Comparison of ENCODE assay signal across 8 cellular contexts in the genomic region with DNA sequence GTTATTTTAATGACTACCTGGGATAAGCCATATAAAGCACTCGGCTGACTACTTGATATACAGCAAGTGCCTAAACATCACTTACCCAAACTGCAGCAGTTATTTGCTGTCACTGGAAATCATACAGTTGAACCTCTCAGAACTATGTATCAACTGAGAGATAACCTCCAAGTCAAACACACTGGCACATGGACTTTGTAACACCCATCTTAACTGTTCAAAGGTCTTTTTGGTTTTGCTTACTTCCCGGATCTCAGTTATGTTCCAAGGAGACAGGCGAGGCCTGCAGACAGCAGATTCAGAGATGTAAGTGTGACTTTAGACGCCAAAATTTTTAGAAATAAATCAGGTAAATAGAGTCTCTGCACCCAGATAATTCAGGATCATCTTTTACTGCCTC. TPM values are rescaled to one million over a fixed set of nuclear protein-coding genes. Genes with fewer than 3 reads are reported as not detected.
DNase-seq lines count a peak whose midpoint lies in the region; ATAC-seq and TF ChIP-seq lines count a peak whose summit lies in the region.

No MANE protein-coding gene starts in this region.

- H3K79me2 ChIP-seq in HCT116 (ENCODE audit: insufficient read depth, low read length) = peaks cover 66% of the 10 kb centered on the region

- TF ChIP-seq CTCF in HCT116 (IDR thresholded peaks at IDR 0.05 in 2 of 3, conservative IDR thresholded peaks at IDR 0.05 in 1 of 3; ENCODE audit: borderline replicate concordance in 1 of 3, insufficient read depth in 1 of 3, low read depth in 2 of 3, low read length in 2 of 3) = no peak
- TF ChIP-seq CTCF in foreskin fibroblast (IDR thresholded peaks at IDR 0.05; ENCODE audit: low read depth, low read length) = no peak
- no peak for TF ChIP-seq CTCF in GM20000 (IDR thresholded peaks at IDR 0.05; ENCODE audit: extremely low read depth, missing control alignments)

- no peaks in the 10 kb centered on the region for H3K36me3 Mint-ChIP-seq in T-helper 17 cell (ENCODE audit: low read depth)

- CTCF ChIA-PET in HCT116 (lab: Charles Lee) = no interaction called here

- POLR2A ChIA-PET in HCT116 (lab: Charles Lee) = no interaction called here

- H3K4me3 Mint-ChIP-seq in T-helper 17 cell = peak overlapping the region; percentile 95

- H3K27ac Mint-ChIP-seq in T-helper 17 cell = peak overlapping the region; percentile 81

- TSS peak; percentile 64 for BruUV-seq in HCT116 (replicated peaks; lab: Mats Ljungman, UMichigan)

- no peaks in the 10 kb centered on the region for H3K27me3 Mint-ChIP-seq in T-helper 17 cell

- peak overlapping the region; percentile 76 to 96 for H3K4me3 ChIP-seq in HCT116 (replicated peaks in 1 of 2; ENCODE audit: low read depth in 1 of 2, low read length in 2 of 2)
- H3K4me3 ChIP-seq in foreskin fibroblast (ENCODE audit: low read depth in 1 of 2, low read length in 2 of 2) = peak overlapping the region; percentile 96
- peak overlapping the region; percentile 88 for H3K4me3 ChIP-seq in skeletal muscle cell (ENCODE audit: low read depth, low read length)

- H3K9ac ChIP-seq in HCT116 (ENCODE audit: low read length) = peak overlapping the region; percentile 97

- H3K9me3 ChIP-seq in HCT116 (ENCODE audit: control insufficient read depth in 1 of 2, insufficient read depth in 1 of 2, low read depth in 1 of 2, low read length in 2 of 2) (no peaks in the 10 kb centered on the region), T-helper 17 cell (ENCODE audit: control insufficient read depth, low read length, poor library complexity, severe bottlenecking) (no peaks in the 10 kb centered on the region)

- H3K9me2 ChIP-seq in HCT116 (ENCODE audit: insufficient read depth) = no peaks in the 10 kb centered on the region

- H2AFZ ChIP-seq in HCT116 (ENCODE audit: low read depth, low read length, poor library complexity, severe bottlenecking) = no peak overlapping the region

- TF ChIP-seq POLR2A in HCT116 (IDR thresholded peaks at IDR 0.05; ENCODE audit: borderline replicate concordance, extremely low read depth, insufficient read depth, insufficient read length) = no peak

- H4K20me1 ChIP-seq in HCT116 (ENCODE audit: insufficient read depth) = peaks cover 26% of the 10 kb centered on the region; the same call in 1 of the 2 replicates

- H3K4me2 ChIP-seq in HCT116 (ENCODE audit: low read length) = peak overlapping the region; percentile 76

- DNase-seq in HCT116 (ENCODE audit: low read depth, low spot score) (no peak), T-helper 17 cell (no peak), foreskin fibroblast (no peak), skeletal muscle cell (ENCODE audit: low read depth) (no peak), UCSD-AML1 (lab: John Stamatoyannopoulos, UW; ENCODE audit: unreplicated experiment) (no peak), KBM-7 (no peak), GM20000 (ENCODE audit: low spot score) (no peak), NCI-H1092 treated with DMSO at 0.1 percent for 48 hours (lab: John Stamatoyannopoulos, UW) (no peak)

- no peak for TF ChIP-seq RAD21 in HCT116 (IDR thresholded peaks at IDR 0.05; ENCODE audit: low read depth)

- peaks cover 10 to 19% of the 10 kb centered on the region in 2 experiments for H3K4me1 ChIP-seq in HCT116 (ENCODE audit: control insufficient read depth in 1 of 2, insufficient read depth in 2 of 2, low read length in 2 of 2)

- RAD21 ChIA-PET in HCT116 (lab: Charles Lee; ENCODE audit: low non-redundant PET in 1 of 2, low total read pairs in 2 of 2, uncharacterized antibody in 2 of 2, unreplicated experiment in 2 of 2) = no interaction called here

- peaks cover 39% of the 10 kb centered on the region for H3K4me1 Mint-ChIP-seq in T-helper 17 cell

- ATAC-seq in HCT116 (no peak), T-helper 17 cell (no peak)

- intact Hi-C loops in HCT116 (cut with micrococcal nuclease) = no loop called here

- in situ Hi-C loops in KBM-7 (cut with MboI; ENCODE audit: low pct_unique_long_range_greater_than_20kb, low sequenced_read_pairs) = no loop called here

- no peak overlapping the region for H3K27ac ChIP-seq in HCT116 (ENCODE audit: low read depth, low read length)

- peaks cover 8 to 13% of the 10 kb centered on the region in 2 experiments; a peak in 2 of 4 replicates for H3K36me3 ChIP-seq in HCT116 (ENCODE audit: control insufficient read depth in 1 of 2, insufficient read depth in 2 of 2, low read length in 2 of 2)

- H3K27me3 ChIP-seq in HCT116 (ENCODE audit: insufficient read depth, low read length) = no peaks in the 10 kb centered on the region

TF ChIP-seq in HCT116, 20 proteins besides CTCF, POLR2A, EP300 and RAD21:
- TF ChIP-seq EZH2phosphoT487 (IDR thresholded peaks at IDR 0.05; ENCODE audit: borderline replicate concordance) (no peak), JUND (IDR thresholded peaks at IDR 0.05) (no peak), FOSL1 (IDR thresholded peaks at IDR 0.05; ENCODE audit: low read depth) (no peak), TCF7L2 (IDR thresholded peaks at IDR 0.05; ENCODE audit: borderline replicate concordance, extremely low read depth, insufficient read depth, insufficient read length) (no peak), SRF (IDR thresholded peaks at IDR 0.05; ENCODE audit: low read depth) (no peak), CEBPB (IDR thresholded peaks at IDR 0.05; ENCODE audit: low read depth) (no peak), ELF1 (IDR thresholded peaks at IDR 0.05; ENCODE audit: borderline replicate concordance, low read depth) (no peak), SP1 (IDR thresholded peaks at IDR 0.05; ENCODE audit: low read depth) (no peak), SIN3A (IDR thresholded peaks at IDR 0.05; ENCODE audit: low read depth) (no peak), POLR2AphosphoS5 (IDR thresholded peaks at IDR 0.05; ENCODE audit: low read depth, low read length) (no peak), YY1 (IDR thresholded peaks at IDR 0.05; ENCODE audit: extremely low read depth, insufficient replicate concordance, low read depth, low read length) (no peak), EGR1 (IDR thresholded peaks at IDR 0.05; ENCODE audit: low read depth) (no peak), ZNF274 (IDR thresholded peaks at IDR 0.05; ENCODE audit: low read depth, low read length) (no peak), EZH2 (IDR thresholded peaks at IDR 0.05) (no peak), CBX3 (IDR thresholded peaks at IDR 0.05; ENCODE audit: low read depth) (no peak)
- TF ChIP-seq, protein P1, sequence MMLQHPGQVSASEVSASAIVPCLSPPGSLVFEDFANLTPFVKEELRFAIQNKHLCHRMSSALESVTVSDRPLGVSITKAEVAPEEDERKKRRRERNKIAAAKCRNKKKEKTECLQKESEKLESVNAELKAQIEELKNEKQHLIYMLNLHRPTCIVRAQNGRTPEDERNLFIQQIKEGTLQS (IDR thresholded peaks at IDR 0.05) = no peak
- TF ChIP-seq, protein P2, sequence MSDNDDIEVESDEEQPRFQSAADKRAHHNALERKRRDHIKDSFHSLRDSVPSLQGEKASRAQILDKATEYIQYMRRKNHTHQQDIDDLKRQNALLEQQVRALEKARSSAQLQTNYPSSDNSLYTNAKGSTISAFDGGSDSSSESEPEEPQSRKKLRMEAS (IDR thresholded peaks at IDR 0.05) = no peak
- TF ChIP-seq, protein P3, sequence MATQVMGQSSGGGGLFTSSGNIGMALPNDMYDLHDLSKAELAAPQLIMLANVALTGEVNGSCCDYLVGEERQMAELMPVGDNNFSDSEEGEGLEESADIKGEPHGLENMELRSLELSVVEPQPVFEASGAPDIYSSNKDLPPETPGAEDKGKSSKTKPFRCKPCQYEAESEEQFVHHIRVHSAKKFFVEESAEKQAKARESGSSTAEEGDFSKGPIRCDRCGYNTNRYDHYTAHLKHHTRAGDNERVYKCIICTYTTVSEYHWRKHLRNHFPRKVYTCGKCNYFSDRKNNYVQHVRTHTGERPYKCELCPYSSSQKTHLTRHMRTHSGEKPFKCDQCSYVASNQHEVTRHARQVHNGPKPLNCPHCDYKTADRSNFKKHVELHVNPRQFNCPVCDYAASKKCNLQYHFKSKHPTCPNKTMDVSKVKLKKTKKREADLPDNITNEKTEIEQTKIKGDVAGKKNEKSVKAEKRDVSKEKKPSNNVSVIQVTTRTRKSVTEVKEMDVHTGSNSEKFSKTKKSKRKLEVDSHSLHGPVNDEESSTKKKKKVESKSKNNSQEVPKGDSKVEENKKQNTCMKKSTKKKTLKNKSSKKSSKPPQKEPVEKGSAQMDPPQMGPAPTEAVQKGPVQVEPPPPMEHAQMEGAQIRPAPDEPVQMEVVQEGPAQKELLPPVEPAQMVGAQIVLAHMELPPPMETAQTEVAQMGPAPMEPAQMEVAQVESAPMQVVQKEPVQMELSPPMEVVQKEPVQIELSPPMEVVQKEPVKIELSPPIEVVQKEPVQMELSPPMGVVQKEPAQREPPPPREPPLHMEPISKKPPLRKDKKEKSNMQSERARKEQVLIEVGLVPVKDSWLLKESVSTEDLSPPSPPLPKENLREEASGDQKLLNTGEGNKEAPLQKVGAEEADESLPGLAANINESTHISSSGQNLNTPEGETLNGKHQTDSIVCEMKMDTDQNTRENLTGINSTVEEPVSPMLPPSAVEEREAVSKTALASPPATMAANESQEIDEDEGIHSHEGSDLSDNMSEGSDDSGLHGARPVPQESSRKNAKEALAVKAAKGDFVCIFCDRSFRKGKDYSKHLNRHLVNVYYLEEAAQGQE (IDR thresholded peaks at IDR 0.05; ENCODE audit: low read depth) = no peak
- TF ChIP-seq, protein P4, sequence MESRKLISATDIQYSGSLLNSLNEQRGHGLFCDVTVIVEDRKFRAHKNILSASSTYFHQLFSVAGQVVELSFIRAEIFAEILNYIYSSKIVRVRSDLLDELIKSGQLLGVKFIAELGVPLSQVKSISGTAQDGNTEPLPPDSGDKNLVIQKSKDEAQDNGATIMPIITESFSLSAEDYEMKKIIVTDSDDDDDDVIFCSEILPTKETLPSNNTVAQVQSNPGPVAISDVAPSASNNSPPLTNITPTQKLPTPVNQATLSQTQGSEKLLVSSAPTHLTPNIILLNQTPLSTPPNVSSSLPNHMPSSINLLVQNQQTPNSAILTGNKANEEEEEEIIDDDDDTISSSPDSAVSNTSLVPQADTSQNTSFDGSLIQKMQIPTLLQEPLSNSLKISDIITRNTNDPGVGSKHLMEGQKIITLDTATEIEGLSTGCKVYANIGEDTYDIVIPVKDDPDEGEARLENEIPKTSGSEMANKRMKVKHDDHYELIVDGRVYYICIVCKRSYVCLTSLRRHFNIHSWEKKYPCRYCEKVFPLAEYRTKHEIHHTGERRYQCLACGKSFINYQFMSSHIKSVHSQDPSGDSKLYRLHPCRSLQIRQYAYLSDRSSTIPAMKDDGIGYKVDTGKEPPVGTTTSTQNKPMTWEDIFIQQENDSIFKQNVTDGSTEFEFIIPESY (IDR thresholded peaks at IDR 0.05; ENCODE audit: extremely low read depth, insufficient replicate concordance, low read length) = no peak

RNA-seq across cellular contexts. Expression of a gene that starts 1.6 kb away (rescaled TPM):
- total RNA-seq in HCT116 (2021; ENCODE audit: unreplicated experiment) (123 TPM), T-helper 17 cell (10 to 100 TPM; 38.3 to 38.4 TPM)
- polyA plus RNA-seq in HCT116 (2012) = 50.1 and 55.0 TPM in 2 replicates

RNA-seq across cellular contexts. Expression of a gene that starts 34.6 kb away (rescaled TPM):
- total RNA-seq in HCT116 (2021; ENCODE audit: unreplicated experiment) (30.2 TPM), T-helper 17 cell (10 to 100 TPM; 19.6 to 26.8 TPM)
- polyA plus RNA-seq in HCT116 (2012) = 17.1 and 18.3 TPM in 2 replicates
